ENCODE assay signal across 17 cellular contexts in the genomic region with DNA sequence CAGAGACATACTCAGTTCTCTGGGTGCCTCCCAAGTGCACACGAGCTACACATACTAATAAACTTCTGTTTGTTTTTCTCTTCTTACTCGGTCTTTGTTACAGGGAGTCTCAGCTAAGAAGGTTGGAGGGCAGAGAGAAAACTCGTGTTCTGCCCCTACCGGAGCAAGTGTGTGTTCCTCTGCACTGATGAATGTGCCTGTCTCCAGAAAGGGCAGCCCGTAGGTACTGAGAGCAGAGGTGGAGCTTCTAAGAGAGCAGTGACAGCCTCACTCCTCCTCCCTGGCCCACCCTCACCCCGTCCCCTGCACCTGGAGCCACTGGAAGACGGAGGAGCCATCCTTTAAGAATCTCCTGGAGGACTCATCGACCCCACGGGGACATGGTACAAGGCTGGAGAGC.
DNase-seq lines count a peak whose midpoint lies in the region; ATAC-seq, FAIRE-seq and TF ChIP-seq lines count a peak whose summit lies in the region.
"Had no signal": no experiment of that assay in that cellular context is flagged by ENCODE, and none has a peak within 500 bp of the region (broad histone marks: within the 10 kb centered on the region; RNA-seq: fewer than 3 reads in every experiment).

No MANE protein-coding gene starts in this region.

- DNase-seq in HepG2 (ENCODE audit: low spot score), result no peak
- no peak for DNase-seq in right lobe of liver
- peak; percentile 19 for DNase-seq in left kidney (ENCODE audit: low read depth, low spot score)
- DNase-seq in T-helper 1 cell, result no peak
- no peak for DNase-seq in activated CD8-positive, alpha-beta memory T cell treated with anti-CD3 and anti-CD28 coated beads, Interleukin-2, amount 50 U/mL, for 48 hours
- DNase-seq: 8988T; AML-193; Caco-2; CD8-positive, alpha-beta memory T cell; DND-41; GF-D8 had no signal

- no peaks in the 10 kb centered on the region for H3K9me3 ChIP-seq in HepG2 (ENCODE audit: low read length)
- H3K9me3 ChIP-seq in right lobe of liver, result no peaks in the 10 kb centered on the region
- H3K9me3 ChIP-seq: Caco-2, HAP-1 had no signal

- POLR2A ChIA-PET in HepG2 (lab: Yijun Ruan, JAX), result no interaction called here

- no peaks in the 10 kb centered on the region for H3K79me2 ChIP-seq in HepG2 (ENCODE audit: insufficient read depth, low read length)

- H3K4me1 ChIP-seq in HepG2 (ENCODE audit: insufficient read depth, low read length) (no peaks in the 10 kb centered on the region), right lobe of liver (no peaks in the 10 kb centered on the region)
- H3K4me1 ChIP-seq: BLaER1, Caco-2, HAP-1 had no signal

- ATAC-seq in HepG2, result peak; percentile 77
- no peak for ATAC-seq in right lobe of liver
- no peak for ATAC-seq in HG03135 (IDR thresholded peaks at IDR 0.05; ENCODE audit: unreplicated experiment)

- WGBS in HepG2 (ENCODE audit: low lambda C conversion rate), result 30% methylated on average over 8 of the region's 9 CpGs
- WGBS in right lobe of liver (ENCODE audit: insufficient coverage, low coverage, low lambda C conversion rate, missing lambda C conversion rate), result 45% methylated on average over 9 of the region's 9 CpGs

- in situ Hi-C loops in HepG2 (cut with HindIII; ENCODE audit: extremely low pct_ligation_motif_present, low pct_unique_long_range_greater_than_20kb), result no loop called here

- H2AFZ ChIP-seq in HepG2 (ENCODE audit: low read length), result no peak overlapping the region

- TF ChIP-seq POLR2A in HepG2 (IDR thresholded peaks at IDR 0.05; ENCODE audit: insufficient read depth in 1 of 2, low read depth in 2 of 2, low read length in 2 of 2) (no peak), right lobe of liver (IDR thresholded peaks at IDR 0.05) (no peak)

- no peak overlapping the region for H3K4me3 ChIP-seq in HepG2 (replicated peaks in 1 of 3; ENCODE audit: insufficient read depth in 1 of 3, low read depth in 2 of 3, low read length in 3 of 3)
- H3K4me3 ChIP-seq in right lobe of liver, result no peak overlapping the region
- H3K4me3 ChIP-seq: BLaER1, HAP-1 had no signal

- H3K27me3 ChIP-seq in HepG2 (ENCODE audit: control insufficient read depth in 1 of 2, insufficient read depth in 2 of 2, low read length in 2 of 2) (peaks cover 1 to 10% of the 10 kb centered on the region in 2 experiments; a peak in 4 of 5 replicates), right lobe of liver (no peaks in the 10 kb centered on the region)
- H3K27me3 ChIP-seq: BLaER1 had no signal

- TF ChIP-seq CTCF in HepG2 (CRISPR knock-in tag; IDR thresholded peaks at IDR 0.05), result no peak
- TF ChIP-seq CTCF in right lobe of liver (IDR thresholded peaks at IDR 0.05), result no peak
- peak; percentile 39; the same call in 1 of the 2 replicates for TF ChIP-seq CTCF in VCaP (conservative IDR thresholded peaks at IDR 0.05)

- BruUV-seq in HepG2 (replicated peaks; lab: Mats Ljungman, UMichigan), result no TSS peak

- H3K27ac ChIP-seq in HepG2 (ENCODE audit: extremely low read length, insufficient read depth, low read length), result no peak overlapping the region
- H3K27ac ChIP-seq in right lobe of liver, result no peak overlapping the region
- H3K27ac ChIP-seq in VCaP, result peak overlapping the region; percentile 63
- H3K27ac ChIP-seq: BLaER1 had no signal

- no peak for TF ChIP-seq RAD21 in HepG2 (CRISPR knock-in tag; IDR thresholded peaks at IDR 0.05)

- H4K20me1 ChIP-seq in HepG2 (ENCODE audit: insufficient read depth, low read length), result no peaks in the 10 kb centered on the region
- H4K20me1 ChIP-seq: BLaER1 had no signal

- TF ChIP-seq EP300 in HepG2 (IDR thresholded peaks at IDR 0.05; ENCODE audit: low read depth in 2 of 2, low read length in 2 of 2) (no peak), HepG2 (CRISPR knock-in tag; IDR thresholded peaks at IDR 0.05; ENCODE audit: borderline replicate concordance) (no peak)

- FAIRE-seq in HepG2 (lab: Jason Lieb, UNC), result no peak
- FAIRE-seq: GM19239, H1 had no signal

- H3K36me3 ChIP-seq in HepG2 (replicated peaks in 1 of 2; ENCODE audit: control insufficient read depth in 1 of 2, insufficient read depth in 2 of 2, low read length in 2 of 2) (no peaks in the 10 kb centered on the region), right lobe of liver (no peaks in the 10 kb centered on the region)
- H3K36me3 ChIP-seq: BLaER1, HAP-1 had no signal

- no peak overlapping the region for H3K9ac ChIP-seq in HepG2 (ENCODE audit: insufficient read depth, low read depth, low read length)
- H3K9ac ChIP-seq: BLaER1 had no signal

- no peak overlapping the region for H3K4me2 ChIP-seq in HepG2 (ENCODE audit: low read depth, low read length)
- H3K4me2 ChIP-seq: BLaER1 had no signal

- intact Hi-C loops in HepG2 (cut with micrococcal nuclease; ENCODE audit: unreplicated experiment) (no loop called here), right lobe of liver (cut with DNase I) (no loop called here)

- CTCF ChIA-PET in HepG2 (lab: Yijun Ruan, JAX; ENCODE audit: low intra/inter-chr PET ratio, low total read pairs), result no interaction called here

TF ChIP-seq in HepG2, 621 proteins besides CTCF, POLR2A, EP300 and RAD21:
- no peak for TF ChIP-seq EHMT2 (IDR thresholded peaks at IDR 0.05; ENCODE audit: borderline replicate concordance, low read depth, low read length)
- TF ChIP-seq, protein P1, sequence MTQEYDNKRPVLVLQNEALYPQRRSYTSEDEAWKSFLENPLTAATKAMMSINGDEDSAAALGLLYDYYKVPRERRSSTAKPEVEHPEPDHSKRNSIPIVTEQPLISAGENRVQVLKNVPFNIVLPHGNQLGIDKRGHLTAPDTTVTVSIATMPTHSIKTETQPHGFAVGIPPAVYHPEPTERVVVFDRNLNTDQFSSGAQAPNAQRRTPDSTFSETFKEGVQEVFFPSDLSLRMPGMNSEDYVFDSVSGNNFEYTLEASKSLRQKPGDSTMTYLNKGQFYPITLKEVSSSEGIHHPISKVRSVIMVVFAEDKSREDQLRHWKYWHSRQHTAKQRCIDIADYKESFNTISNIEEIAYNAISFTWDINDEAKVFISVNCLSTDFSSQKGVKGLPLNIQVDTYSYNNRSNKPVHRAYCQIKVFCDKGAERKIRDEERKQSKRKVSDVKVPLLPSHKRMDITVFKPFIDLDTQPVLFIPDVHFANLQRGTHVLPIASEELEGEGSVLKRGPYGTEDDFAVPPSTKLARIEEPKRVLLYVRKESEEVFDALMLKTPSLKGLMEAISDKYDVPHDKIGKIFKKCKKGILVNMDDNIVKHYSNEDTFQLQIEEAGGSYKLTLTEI (CRISPR knock-in tag; conservative IDR thresholded peaks at IDR 0.05), result no peak
- no peak for TF ChIP-seq MIER3 (CRISPR knock-in tag; IDR thresholded peaks at IDR 0.05; ENCODE audit: borderline replicate concordance)
- TF ChIP-seq AGO2 (optimal IDR thresholded peaks at IDR 0.05; ENCODE audit: low read depth, low read length), result no peak
- TF ChIP-seq KLF16 (CRISPR knock-in tag; IDR thresholded peaks at IDR 0.05), result no peak
- no peak for TF ChIP-seq ZNF598 (CRISPR knock-in tag; IDR thresholded peaks at IDR 0.05; ENCODE audit: borderline replicate concordance)
- TF ChIP-seq, protein P2, sequence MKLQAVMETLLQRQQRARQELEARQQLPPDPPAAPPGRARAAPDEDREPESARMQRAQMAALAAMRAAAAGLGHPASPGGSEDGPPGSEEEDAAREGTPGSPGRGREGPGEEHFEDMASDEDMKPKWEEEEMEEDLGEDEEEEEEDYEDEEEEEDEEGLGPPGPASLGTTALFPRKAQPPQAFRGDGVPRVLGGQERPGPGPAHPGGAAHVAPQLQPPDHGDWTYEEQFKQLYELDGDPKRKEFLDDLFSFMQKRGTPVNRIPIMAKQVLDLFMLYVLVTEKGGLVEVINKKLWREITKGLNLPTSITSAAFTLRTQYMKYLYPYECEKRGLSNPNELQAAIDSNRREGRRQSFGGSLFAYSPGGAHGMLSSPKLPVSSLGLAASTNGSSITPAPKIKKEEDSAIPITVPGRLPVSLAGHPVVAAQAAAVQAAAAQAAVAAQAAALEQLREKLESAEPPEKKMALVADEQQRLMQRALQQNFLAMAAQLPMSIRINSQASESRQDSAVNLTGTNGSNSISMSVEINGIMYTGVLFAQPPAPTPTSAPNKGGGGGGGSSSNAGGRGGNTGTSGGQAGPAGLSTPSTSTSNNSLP (IDR thresholded peaks at IDR 0.05; ENCODE audit: low read depth, low read length), result no peak
- TF ChIP-seq ZNF652 (CRISPR knock-in tag; IDR thresholded peaks at IDR 0.05; ENCODE audit: borderline replicate concordance, low read depth), result no peak
- TF ChIP-seq ZNF333 (CRISPR knock-in tag; IDR thresholded peaks at IDR 0.05; ENCODE audit: borderline replicate concordance), result no peak
- TF ChIP-seq NFYB (CRISPR knock-in tag; IDR thresholded peaks at IDR 0.05), result no peak
- TF ChIP-seq HMG20A (CRISPR knock-in tag; IDR thresholded peaks at IDR 0.05; ENCODE audit: borderline replicate concordance), result no peak
- TF ChIP-seq ZNF510 (CRISPR knock-in tag; IDR thresholded peaks at IDR 0.05; ENCODE audit: low read depth), result no peak
- TF ChIP-seq, protein P3, sequence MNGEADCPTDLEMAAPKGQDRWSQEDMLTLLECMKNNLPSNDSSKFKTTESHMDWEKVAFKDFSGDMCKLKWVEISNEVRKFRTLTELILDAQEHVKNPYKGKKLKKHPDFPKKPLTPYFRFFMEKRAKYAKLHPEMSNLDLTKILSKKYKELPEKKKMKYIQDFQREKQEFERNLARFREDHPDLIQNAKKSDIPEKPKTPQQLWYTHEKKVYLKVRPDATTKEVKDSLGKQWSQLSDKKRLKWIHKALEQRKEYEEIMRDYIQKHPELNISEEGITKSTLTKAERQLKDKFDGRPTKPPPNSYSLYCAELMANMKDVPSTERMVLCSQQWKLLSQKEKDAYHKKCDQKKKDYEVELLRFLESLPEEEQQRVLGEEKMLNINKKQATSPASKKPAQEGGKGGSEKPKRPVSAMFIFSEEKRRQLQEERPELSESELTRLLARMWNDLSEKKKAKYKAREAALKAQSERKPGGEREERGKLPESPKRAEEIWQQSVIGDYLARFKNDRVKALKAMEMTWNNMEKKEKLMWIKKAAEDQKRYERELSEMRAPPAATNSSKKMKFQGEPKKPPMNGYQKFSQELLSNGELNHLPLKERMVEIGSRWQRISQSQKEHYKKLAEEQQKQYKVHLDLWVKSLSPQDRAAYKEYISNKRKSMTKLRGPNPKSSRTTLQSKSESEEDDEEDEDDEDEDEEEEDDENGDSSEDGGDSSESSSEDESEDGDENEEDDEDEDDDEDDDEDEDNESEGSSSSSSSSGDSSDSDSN (CRISPR knock-in tag; IDR thresholded peaks at IDR 0.05), result no peak
- TF ChIP-seq DMAP1 (CRISPR knock-in tag; IDR thresholded peaks at IDR 0.05), result no peak
- no peak for TF ChIP-seq ATF7 (IDR thresholded peaks at IDR 0.05)
- no peak for TF ChIP-seq ATF7 (CRISPR knock-in tag; IDR thresholded peaks at IDR 0.05)
- no peak for TF ChIP-seq ZNF234 (CRISPR knock-in tag; conservative IDR thresholded peaks at IDR 0.05)
- TF ChIP-seq BRCA1 (CRISPR knock-in tag; IDR thresholded peaks at IDR 0.05), result no peak
- no peak for TF ChIP-seq GLI4 (CRISPR knock-in tag; IDR thresholded peaks at IDR 0.05; ENCODE audit: borderline replicate concordance)
- no peak for TF ChIP-seq JUNB (CRISPR knock-in tag; IDR thresholded peaks at IDR 0.05; ENCODE audit: borderline replicate concordance)
